1 cellular context compared by ENCODE assay signal in the genomic region with DNA sequence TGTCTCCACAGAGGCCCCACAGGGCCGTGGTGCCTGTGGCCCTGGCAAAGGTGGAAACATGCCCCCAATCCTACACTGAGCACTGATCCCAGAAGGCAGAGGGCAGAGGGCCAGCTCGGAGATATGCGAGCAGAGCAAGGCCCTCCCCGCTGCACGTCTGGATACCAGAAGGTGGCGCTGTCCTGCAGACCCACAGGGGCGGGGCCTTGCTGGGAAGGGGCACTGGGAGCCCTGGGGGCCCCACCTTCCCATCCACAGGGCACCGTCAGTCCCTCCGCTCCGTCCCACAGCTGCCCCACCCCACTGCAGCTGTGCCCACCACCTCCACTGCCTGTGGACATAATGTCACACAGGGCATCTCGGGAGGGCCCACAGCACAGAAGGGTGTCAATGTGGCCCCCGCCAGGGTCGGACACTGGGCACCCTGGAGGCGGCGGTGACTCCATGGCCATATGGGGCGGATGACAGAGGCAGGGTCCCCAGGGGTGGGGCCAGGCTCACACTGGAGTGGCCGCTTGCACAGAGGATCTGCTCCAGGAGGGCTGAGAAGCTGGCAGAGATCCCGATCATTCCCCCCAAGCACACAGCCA.
TF ChIP-seq lines count a peak whose summit lies in the region.

No MANE protein-coding gene starts in this region.

TF ChIP-seq in HepG2, 621 proteins besides CTCF, POLR2A, EP300 and RAD21 (continued from another document and continues in another):
- TF ChIP-seq, protein P1, sequence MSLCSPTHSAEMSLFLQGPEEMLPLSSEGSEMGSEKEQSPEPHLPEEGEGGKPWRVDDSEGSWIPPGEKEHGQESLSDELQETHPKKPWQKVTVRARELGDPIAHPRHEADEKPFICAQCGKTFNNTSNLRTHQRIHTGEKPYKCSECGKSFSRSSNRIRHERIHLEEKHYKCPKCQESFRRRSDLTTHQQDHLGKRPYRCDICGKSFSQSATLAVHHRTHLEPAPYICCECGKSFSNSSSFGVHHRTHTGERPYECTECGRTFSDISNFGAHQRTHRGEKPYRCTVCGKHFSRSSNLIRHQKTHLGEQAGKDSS (CRISPR knock-in tag; IDR thresholded peaks at IDR 0.05; ENCODE audit: borderline replicate concordance, low read depth), result no peak
- TF ChIP-seq, protein P2, sequence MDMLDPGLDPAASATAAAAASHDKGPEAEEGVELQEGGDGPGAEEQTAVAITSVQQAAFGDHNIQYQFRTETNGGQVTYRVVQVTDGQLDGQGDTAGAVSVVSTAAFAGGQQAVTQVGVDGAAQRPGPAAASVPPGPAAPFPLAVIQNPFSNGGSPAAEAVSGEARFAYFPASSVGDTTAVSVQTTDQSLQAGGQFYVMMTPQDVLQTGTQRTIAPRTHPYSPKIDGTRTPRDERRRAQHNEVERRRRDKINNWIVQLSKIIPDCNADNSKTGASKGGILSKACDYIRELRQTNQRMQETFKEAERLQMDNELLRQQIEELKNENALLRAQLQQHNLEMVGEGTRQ (IDR thresholded peaks at IDR 0.05; ENCODE audit: low read depth, low read length), result no peak
- TF ChIP-seq, protein P2 (CRISPR knock-in tag; IDR thresholded peaks at IDR 0.05; ENCODE audit: borderline replicate concordance), result no peak
- no peak for TF ChIP-seq KDM5A (IDR thresholded peaks at IDR 0.05; ENCODE audit: borderline replicate concordance, low read length)
- no peak for TF ChIP-seq SMAD9 (CRISPR knock-in tag; IDR thresholded peaks at IDR 0.05)
- TF ChIP-seq ASH2L (IDR thresholded peaks at IDR 0.05; ENCODE audit: insufficient read length, low read depth, low read length), result no peak
- no peak for TF ChIP-seq MED1 (CRISPR knock-in tag; IDR thresholded peaks at IDR 0.05)
- TF ChIP-seq, protein P3, sequence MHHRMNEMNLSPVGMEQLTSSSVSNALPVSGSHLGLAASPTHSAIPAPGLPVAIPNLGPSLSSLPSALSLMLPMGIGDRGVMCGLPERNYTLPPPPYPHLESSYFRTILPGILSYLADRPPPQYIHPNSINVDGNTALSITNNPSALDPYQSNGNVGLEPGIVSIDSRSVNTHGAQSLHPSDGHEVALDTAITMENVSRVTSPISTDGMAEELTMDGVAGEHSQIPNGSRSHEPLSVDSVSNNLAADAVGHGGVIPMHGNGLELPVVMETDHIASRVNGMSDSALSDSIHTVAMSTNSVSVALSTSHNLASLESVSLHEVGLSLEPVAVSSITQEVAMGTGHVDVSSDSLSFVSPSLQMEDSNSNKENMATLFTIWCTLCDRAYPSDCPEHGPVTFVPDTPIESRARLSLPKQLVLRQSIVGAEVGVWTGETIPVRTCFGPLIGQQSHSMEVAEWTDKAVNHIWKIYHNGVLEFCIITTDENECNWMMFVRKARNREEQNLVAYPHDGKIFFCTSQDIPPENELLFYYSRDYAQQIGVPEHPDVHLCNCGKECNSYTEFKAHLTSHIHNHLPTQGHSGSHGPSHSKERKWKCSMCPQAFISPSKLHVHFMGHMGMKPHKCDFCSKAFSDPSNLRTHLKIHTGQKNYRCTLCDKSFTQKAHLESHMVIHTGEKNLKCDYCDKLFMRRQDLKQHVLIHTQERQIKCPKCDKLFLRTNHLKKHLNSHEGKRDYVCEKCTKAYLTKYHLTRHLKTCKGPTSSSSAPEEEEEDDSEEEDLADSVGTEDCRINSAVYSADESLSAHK (CRISPR knock-in tag; IDR thresholded peaks at IDR 0.05; ENCODE audit: borderline replicate concordance), result no peak
- TF ChIP-seq BORCS8-MEF2B (CRISPR knock-in tag; IDR thresholded peaks at IDR 0.05), result 0 out of 2 replicates have a peak, but pooled peaks have one; percentile 11
- peak; percentile 70 for TF ChIP-seq TGIF2 (CRISPR knock-in tag; IDR thresholded peaks at IDR 0.05)
- TF ChIP-seq RARG (CRISPR knock-in tag; IDR thresholded peaks at IDR 0.05; ENCODE audit: low read depth), result no peak
- no peak for TF ChIP-seq ZNF724P (CRISPR knock-in tag; IDR thresholded peaks at IDR 0.05; ENCODE audit: borderline replicate concordance)
- TF ChIP-seq, protein P4, sequence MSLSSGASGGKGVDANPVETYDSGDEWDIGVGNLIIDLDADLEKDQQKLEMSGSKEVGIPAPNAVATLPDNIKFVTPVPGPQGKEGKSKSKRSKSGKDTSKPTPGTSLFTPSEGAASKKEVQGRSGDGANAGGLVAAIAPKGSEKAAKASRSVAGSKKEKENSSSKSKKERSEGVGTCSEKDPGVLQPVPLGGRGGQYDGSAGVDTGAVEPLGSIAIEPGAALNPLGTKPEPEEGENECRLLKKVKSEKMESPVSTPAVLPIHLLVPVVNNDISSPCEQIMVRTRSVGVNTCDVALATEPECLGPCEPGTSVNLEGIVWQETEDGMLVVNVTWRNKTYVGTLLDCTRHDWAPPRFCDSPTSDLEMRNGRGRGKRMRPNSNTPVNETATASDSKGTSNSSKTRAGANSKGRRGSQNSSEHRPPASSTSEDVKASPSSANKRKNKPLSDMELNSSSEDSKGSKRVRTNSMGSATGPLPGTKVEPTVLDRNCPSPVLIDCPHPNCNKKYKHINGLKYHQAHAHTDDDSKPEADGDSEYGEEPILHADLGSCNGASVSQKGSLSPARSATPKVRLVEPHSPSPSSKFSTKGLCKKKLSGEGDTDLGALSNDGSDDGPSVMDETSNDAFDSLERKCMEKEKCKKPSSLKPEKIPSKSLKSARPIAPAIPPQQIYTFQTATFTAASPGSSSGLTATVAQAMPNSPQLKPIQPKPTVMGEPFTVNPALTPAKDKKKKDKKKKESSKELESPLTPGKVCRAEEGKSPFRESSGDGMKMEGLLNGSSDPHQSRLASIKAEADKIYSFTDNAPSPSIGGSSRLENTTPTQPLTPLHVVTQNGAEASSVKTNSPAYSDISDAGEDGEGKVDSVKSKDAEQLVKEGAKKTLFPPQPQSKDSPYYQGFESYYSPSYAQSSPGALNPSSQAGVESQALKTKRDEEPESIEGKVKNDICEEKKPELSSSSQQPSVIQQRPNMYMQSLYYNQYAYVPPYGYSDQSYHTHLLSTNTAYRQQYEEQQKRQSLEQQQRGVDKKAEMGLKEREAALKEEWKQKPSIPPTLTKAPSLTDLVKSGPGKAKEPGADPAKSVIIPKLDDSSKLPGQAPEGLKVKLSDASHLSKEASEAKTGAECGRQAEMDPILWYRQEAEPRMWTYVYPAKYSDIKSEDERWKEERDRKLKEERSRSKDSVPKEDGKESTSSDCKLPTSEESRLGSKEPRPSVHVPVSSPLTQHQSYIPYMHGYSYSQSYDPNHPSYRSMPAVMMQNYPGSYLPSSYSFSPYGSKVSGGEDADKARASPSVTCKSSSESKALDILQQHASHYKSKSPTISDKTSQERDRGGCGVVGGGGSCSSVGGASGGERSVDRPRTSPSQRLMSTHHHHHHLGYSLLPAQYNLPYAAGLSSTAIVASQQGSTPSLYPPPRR (CRISPR knock-in tag; IDR thresholded peaks at IDR 0.05; ENCODE audit: borderline replicate concordance), result 0 out of 2 replicates have a peak, but pooled peaks have one; percentile 35
- no peak for TF ChIP-seq ZNF768 (CRISPR knock-in tag; IDR thresholded peaks at IDR 0.05)
- peak; percentile 35; the same call in 1 of the 2 replicates for TF ChIP-seq KAT8 (CRISPR knock-in tag; IDR thresholded peaks at IDR 0.05)
- TF ChIP-seq, protein P5, sequence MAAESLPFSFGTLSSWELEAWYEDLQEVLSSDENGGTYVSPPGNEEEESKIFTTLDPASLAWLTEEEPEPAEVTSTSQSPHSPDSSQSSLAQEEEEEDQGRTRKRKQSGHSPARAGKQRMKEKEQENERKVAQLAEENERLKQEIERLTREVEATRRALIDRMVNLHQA (CRISPR knock-in tag; IDR thresholded peaks at IDR 0.05), result no peak
- TF ChIP-seq LCORL (IDR thresholded peaks at IDR 0.05), result no peak
- TF ChIP-seq LCORL (CRISPR knock-in tag; IDR thresholded peaks at IDR 0.05), result no peak
- no peak for TF ChIP-seq SMARCE1 (IDR thresholded peaks at IDR 0.05; ENCODE audit: borderline replicate concordance)
- no peak for TF ChIP-seq ZNF652 (CRISPR knock-in tag; IDR thresholded peaks at IDR 0.05; ENCODE audit: borderline replicate concordance, low read depth)
- peak; percentile 41; the same call in 1 of the 2 replicates for TF ChIP-seq RARA (CRISPR knock-in tag; IDR thresholded peaks at IDR 0.05)
- TF ChIP-seq ZNF644 (CRISPR knock-in tag; IDR thresholded peaks at IDR 0.05; ENCODE audit: low read depth), result no peak
- TF ChIP-seq ZNF746 (CRISPR knock-in tag; IDR thresholded peaks at IDR 0.05), result no peak
- no peak for TF ChIP-seq PRPF4 (IDR thresholded peaks at IDR 0.05; ENCODE audit: low read depth, low read length, poor library complexity, severe bottlenecking)
- TF ChIP-seq ZBTB38 (CRISPR knock-in tag; IDR thresholded peaks at IDR 0.05), result peak; percentile 72; the same call in 1 of the 2 replicates
- TF ChIP-seq ZNF44 (CRISPR knock-in tag; IDR thresholded peaks at IDR 0.05), result no peak
- peak; percentile 80 for TF ChIP-seq SP4 (CRISPR knock-in tag; IDR thresholded peaks at IDR 0.05)
- TF ChIP-seq, protein P6, sequence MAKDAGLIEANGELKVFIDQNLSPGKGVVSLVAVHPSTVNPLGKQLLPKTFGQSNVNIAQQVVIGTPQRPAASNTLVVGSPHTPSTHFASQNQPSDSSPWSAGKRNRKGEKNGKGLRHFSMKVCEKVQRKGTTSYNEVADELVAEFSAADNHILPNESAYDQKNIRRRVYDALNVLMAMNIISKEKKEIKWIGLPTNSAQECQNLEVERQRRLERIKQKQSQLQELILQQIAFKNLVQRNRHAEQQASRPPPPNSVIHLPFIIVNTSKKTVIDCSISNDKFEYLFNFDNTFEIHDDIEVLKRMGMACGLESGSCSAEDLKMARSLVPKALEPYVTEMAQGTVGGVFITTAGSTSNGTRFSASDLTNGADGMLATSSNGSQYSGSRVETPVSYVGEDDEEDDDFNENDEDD (CRISPR knock-in tag; IDR thresholded peaks at IDR 0.05; ENCODE audit: borderline replicate concordance), result no peak
- no peak; the same call in 1 of the 2 replicates for TF ChIP-seq HOXA3 (CRISPR knock-in tag; IDR thresholded peaks at IDR 0.05)
- no peak; the same call in 1 of the 2 replicates for TF ChIP-seq ZNF598 (CRISPR knock-in tag; IDR thresholded peaks at IDR 0.05; ENCODE audit: borderline replicate concordance)
- TF ChIP-seq ZNF737 (CRISPR knock-in tag; IDR thresholded peaks at IDR 0.05; ENCODE audit: borderline replicate concordance), result no peak
- peak; percentile 52; the same call in 1 of the 2 replicates for TF ChIP-seq FOXO1 (CRISPR knock-in tag; IDR thresholded peaks at IDR 0.05)
- no peak for TF ChIP-seq IKZF1 (IDR thresholded peaks at IDR 0.05)
- no peak for TF ChIP-seq YEATS4 (CRISPR knock-in tag; IDR thresholded peaks at IDR 0.05; ENCODE audit: borderline replicate concordance)
- TF ChIP-seq CBX5 (CRISPR knock-in tag; IDR thresholded peaks at IDR 0.05; ENCODE audit: borderline replicate concordance), result peak; percentile 65; the same call in 1 of the 2 replicates
- TF ChIP-seq ZMAT3 (CRISPR knock-in tag; conservative IDR thresholded peaks at IDR 0.05), result no peak
- no peak for TF ChIP-seq CC2D1A (CRISPR knock-in tag; IDR thresholded peaks at IDR 0.05)
- TF ChIP-seq, protein P7, sequence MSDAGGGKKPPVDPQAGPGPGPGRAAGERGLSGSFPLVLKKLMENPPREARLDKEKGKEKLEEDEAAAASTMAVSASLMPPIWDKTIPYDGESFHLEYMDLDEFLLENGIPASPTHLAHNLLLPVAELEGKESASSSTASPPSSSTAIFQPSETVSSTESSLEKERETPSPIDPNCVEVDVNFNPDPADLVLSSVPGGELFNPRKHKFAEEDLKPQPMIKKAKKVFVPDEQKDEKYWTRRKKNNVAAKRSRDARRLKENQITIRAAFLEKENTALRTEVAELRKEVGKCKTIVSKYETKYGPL (CRISPR knock-in tag; IDR thresholded peaks at IDR 0.05), result no peak
- peak; percentile 92 for TF ChIP-seq ZNF451 (CRISPR knock-in tag; IDR thresholded peaks at IDR 0.05)
- TF ChIP-seq, protein P8, sequence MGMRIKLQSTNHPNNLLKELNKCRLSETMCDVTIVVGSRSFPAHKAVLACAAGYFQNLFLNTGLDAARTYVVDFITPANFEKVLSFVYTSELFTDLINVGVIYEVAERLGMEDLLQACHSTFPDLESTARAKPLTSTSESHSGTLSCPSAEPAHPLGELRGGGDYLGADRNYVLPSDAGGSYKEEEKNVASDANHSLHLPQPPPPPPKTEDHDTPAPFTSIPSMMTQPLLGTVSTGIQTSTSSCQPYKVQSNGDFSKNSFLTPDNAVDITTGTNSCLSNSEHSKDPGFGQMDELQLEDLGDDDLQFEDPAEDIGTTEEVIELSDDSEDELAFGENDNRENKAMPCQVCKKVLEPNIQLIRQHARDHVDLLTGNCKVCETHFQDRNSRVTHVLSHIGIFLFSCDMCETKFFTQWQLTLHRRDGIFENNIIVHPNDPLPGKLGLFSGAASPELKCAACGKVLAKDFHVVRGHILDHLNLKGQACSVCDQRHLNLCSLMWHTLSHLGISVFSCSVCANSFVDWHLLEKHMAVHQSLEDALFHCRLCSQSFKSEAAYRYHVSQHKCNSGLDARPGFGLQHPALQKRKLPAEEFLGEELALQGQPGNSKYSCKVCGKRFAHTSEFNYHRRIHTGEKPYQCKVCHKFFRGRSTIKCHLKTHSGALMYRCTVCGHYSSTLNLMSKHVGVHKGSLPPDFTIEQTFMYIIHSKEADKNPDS (CRISPR knock-in tag; IDR thresholded peaks at IDR 0.05), result no peak
- TF ChIP-seq, protein P9, sequence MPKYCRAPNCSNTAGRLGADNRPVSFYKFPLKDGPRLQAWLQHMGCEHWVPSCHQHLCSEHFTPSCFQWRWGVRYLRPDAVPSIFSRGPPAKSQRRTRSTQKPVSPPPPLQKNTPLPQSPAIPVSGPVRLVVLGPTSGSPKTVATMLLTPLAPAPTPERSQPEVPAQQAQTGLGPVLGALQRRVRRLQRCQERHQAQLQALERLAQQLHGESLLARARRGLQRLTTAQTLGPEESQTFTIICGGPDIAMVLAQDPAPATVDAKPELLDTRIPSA (CRISPR knock-in tag; IDR thresholded peaks at IDR 0.05; ENCODE audit: borderline replicate concordance), result no peak
- TF ChIP-seq SIX1 (CRISPR knock-in tag; IDR thresholded peaks at IDR 0.05; ENCODE audit: borderline replicate concordance), result no peak
- TF ChIP-seq, protein P10, sequence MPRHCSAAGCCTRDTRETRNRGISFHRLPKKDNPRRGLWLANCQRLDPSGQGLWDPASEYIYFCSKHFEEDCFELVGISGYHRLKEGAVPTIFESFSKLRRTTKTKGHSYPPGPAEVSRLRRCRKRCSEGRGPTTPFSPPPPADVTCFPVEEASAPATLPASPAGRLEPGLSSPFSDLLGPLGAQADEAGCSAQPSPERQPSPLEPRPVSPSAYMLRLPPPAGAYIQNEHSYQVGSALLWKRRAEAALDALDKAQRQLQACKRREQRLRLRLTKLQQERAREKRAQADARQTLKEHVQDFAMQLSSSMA (CRISPR knock-in tag; IDR thresholded peaks at IDR 0.05), result no peak
- TF ChIP-seq KLF9 (CRISPR knock-in tag; IDR thresholded peaks at IDR 0.05; ENCODE audit: low read depth), result no peak
- no peak for TF ChIP-seq TMF1 (CRISPR knock-in tag; IDR thresholded peaks at IDR 0.05; ENCODE audit: low read depth)
- TF ChIP-seq RFX5 (IDR thresholded peaks at IDR 0.05; ENCODE audit: low read depth, low read length), result no peak
